41 cellular contexts compared by ENCODE assay signal in the genomic region with DNA sequence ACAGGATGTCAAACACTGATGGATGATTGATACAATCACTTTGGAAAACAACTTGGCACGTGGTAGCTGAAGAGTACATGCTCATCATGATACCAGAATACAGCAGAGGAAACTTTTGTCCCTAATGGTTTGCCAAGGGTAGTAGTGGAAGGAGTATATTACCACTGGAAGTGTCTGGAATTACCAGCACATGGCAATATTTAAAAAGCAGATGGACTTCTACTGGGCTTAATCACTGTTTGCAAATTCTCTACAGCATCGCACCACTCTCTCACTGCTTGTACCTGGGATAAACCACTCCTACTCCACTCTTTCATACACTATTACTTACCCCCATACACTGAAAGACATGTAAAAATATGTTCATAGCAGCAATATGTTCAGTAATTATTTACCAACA. TPM values are rescaled to one million over a fixed set of nuclear protein-coding genes. Genes with fewer than 3 reads are reported as not detected.
"Had no signal": no experiment of that assay in that cellular context is flagged by ENCODE, and none has a peak within 500 bp of the region (broad histone marks: within the 10 kb centered on the region; RNA-seq: fewer than 3 reads in every experiment).

No MANE protein-coding gene starts in this region.

- H3K36me3 ChIP-seq: breast epithelium, colonic mucosa had no signal

- FAIRE-seq: endometrium, endothelial cell of umbilical vein had no signal

- DNase-seq: activated B cell treated with CpG ODN at 0.5 μM for 24 hours; activated CD4-positive, alpha-beta T cell treated with anti-CD3 and anti-CD28 coated beads for 48 hours; activated CD4-positive, alpha-beta T cell treated with anti-CD3 and anti-CD28 coated beads, Interleukin-2, amount 50 U/mL, for 1 hour; activated CD4-positive, alpha-beta T cell treated with anti-CD3 and anti-CD28 coated beads, Interleukin-2, amount 50 U/mL, for 48 hours; activated CD8-positive, alpha-beta memory T cell treated with anti-CD3 and anti-CD28 coated beads, Interleukin-2, amount 10 ng/mL, durations not matched to agents 7 days and 5 days; activated CD8-positive, alpha-beta memory T cell treated with anti-CD3 and anti-CD28 coated beads, Interleukin-2, amount 50 U/mL, for 4 hours; activated CD8-positive, alpha-beta T cell treated with anti-CD3 and anti-CD28 coated beads, Interleukin-2, amount 10 ng/mL, durations not matched to agents 7 days and 5 days; activated effector memory CD4-positive, alpha-beta T cell treated with anti-CD3 and anti-CD28 coated beads, Interleukin-2, amount 50 U/mL, for 16 hours; activated naive CD4-positive, alpha-beta T cell treated with anti-CD3 and anti-CD28 coated beads for 36 hours; activated naive CD8-positive, alpha-beta T cell treated with anti-CD3 and anti-CD28 coated beads for 36 hours; activated naive CD8-positive, alpha-beta T cell treated with anti-CD3 and anti-CD28 coated beads, Interleukin-2, amount 50 U/mL, for 24 hours; activated T-cell treated with anti-CD3 and anti-CD28 coated beads, Interleukin-2, amount 50 U/mL, for 1 hour; activated T-cell treated with anti-CD3 and anti-CD28 coated beads, Interleukin-2, amount 50 U/mL, for 48 hours; adrenal gland; amygdala; aorta; central memory CD4-positive, alpha-beta T cell; cerebellar nuclear complex; colonic mucosa; effector CD8-positive, alpha-beta T cell; esophagus squamous epithelium; foreskin melanocyte; glutamatergic neuron; heart left ventricle; T-cell; T1000; WERI-Rb-1 had no signal

- H3K27ac ChIP-seq: adrenal gland, breast epithelium, cardiac muscle cell, colonic mucosa, epithelial cell of prostate, esophagus squamous epithelium, heart left ventricle, WERI-Rb-1 had no signal

- H3K4me3 ChIP-seq: adrenal gland, breast epithelium, cardiac muscle cell, colonic mucosa, esophagus squamous epithelium, heart left ventricle had no signal

- H3K4me3 Mint-ChIP-seq: activated B cell treated with CpG ODN at 0.5 μM for 24 hours; activated CD8-positive, alpha-beta memory T cell treated with anti-CD3 and anti-CD28 coated beads, Interleukin-2, amount 10 ng/mL, durations not matched to agents 7 days and 5 days; activated CD8-positive, alpha-beta T cell treated with anti-CD3 and anti-CD28 coated beads, Interleukin-2, amount 10 ng/mL, durations not matched to agents 7 days and 5 days; activated naive CD4-positive, alpha-beta T cell treated with anti-CD3 and anti-CD28 coated beads for 36 hours; activated naive CD4-positive, alpha-beta T cell treated with anti-CD3 and anti-CD28 coated beads, Interleukin-2, amount 50 U/mL, for 24 hours; activated naive CD8-positive, alpha-beta T cell treated with anti-CD3 and anti-CD28 coated beads for 36 hours; activated naive CD8-positive, alpha-beta T cell treated with anti-CD3 and anti-CD28 coated beads, Interleukin-2, amount 50 U/mL, for 24 hours; activated T-helper 1 cell treated with anti-CD3 and anti-CD28 coated beads, Interleukin-12 subunit alpha, Interleukin-12 subunit beta, Interleukin-2, Interleukin-4 antibody, amounts not matched to agents 30 ng/mL and 10 ng/mL and 1 ng/mL, durations not matched to agents 14 hours and 24 hours and 36 hours; brain; T-cell; T-helper 1 cell treated with Interleukin-12 subunit alpha and Interleukin-12 subunit beta and Interleukin-4 antibody, amounts not matched to agents 30 μg/mL and 1 μg/mL, for 36 hours; T-helper 2 cell treated with Interferon-gamma antibody and Interleukin-4, amounts not matched to agents 5 μg/mL and 100 μg/mL, for 36 hours had no signal

- H3K4me1 Mint-ChIP-seq: activated B cell treated with CpG ODN at 0.5 μM for 24 hours; activated naive CD8-positive, alpha-beta T cell treated with anti-CD3 and anti-CD28 coated beads for 36 hours; activated naive CD8-positive, alpha-beta T cell treated with anti-CD3 and anti-CD28 coated beads, Interleukin-2, amount 50 U/mL, for 24 hours; brain; T-cell had no signal

- H3K27me3 Mint-ChIP-seq: activated B cell treated with CpG ODN at 0.5 μM for 24 hours; activated CD8-positive, alpha-beta memory T cell treated with anti-CD3 and anti-CD28 coated beads, Interleukin-2, amount 10 ng/mL, durations not matched to agents 7 days and 5 days; activated naive CD4-positive, alpha-beta T cell treated with anti-CD3 and anti-CD28 coated beads, Interleukin-2, amount 50 U/mL, for 24 hours; activated naive CD8-positive, alpha-beta T cell treated with anti-CD3 and anti-CD28 coated beads for 36 hours; activated naive CD8-positive, alpha-beta T cell treated with anti-CD3 and anti-CD28 coated beads, Interleukin-2, amount 50 U/mL, for 24 hours; brain; T-cell had no signal

- H3K9me3 ChIP-seq: adrenal gland, breast epithelium, colonic mucosa, esophagus squamous epithelium, heart left ventricle had no signal

- H3K9me3 Mint-ChIP-seq: activated B cell treated with CpG ODN at 0.5 μM for 24 hours; activated naive CD4-positive, alpha-beta T cell treated with anti-CD3 and anti-CD28 coated beads for 36 hours; activated naive CD4-positive, alpha-beta T cell treated with anti-CD3 and anti-CD28 coated beads, Interleukin-2, amount 50 U/mL, for 24 hours; activated naive CD8-positive, alpha-beta T cell treated with anti-CD3 and anti-CD28 coated beads for 36 hours; activated naive CD8-positive, alpha-beta T cell treated with anti-CD3 and anti-CD28 coated beads, Interleukin-2, amount 50 U/mL, for 24 hours; activated T-helper 1 cell treated with anti-CD3 and anti-CD28 coated beads, Interleukin-12 subunit alpha, Interleukin-12 subunit beta, Interleukin-2, Interleukin-4 antibody, amounts not matched to agents 30 ng/mL and 10 ng/mL and 1 ng/mL, durations not matched to agents 14 hours and 24 hours and 36 hours; activated T-helper 2 cell treated with anti-CD3 and anti-CD28 coated beads, Interferon-gamma antibody, Interleukin-2, Interleukin-4, amounts not matched to agents 10 μg/mL and 5 μg/mL and 100 μg/mL, durations not matched to agents 14 hours and 24 hours and 36 hours; T-cell; T-helper 1 cell treated with Interleukin-12 subunit alpha and Interleukin-12 subunit beta and Interleukin-4 antibody, amounts not matched to agents 30 μg/mL and 1 μg/mL, for 36 hours; T-helper 2 cell treated with Interferon-gamma antibody and Interleukin-4, amounts not matched to agents 5 μg/mL and 100 μg/mL, for 36 hours had no signal

- ATAC-seq: activated CD4-positive, CD25-positive, alpha-beta regulatory T cell treated with anti-CD3 and anti-CD28 coated beads, Interleukin-2, amount 50 U/mL, for 24 hours; activated CD8-positive, alpha-beta memory T cell treated with anti-CD3 and anti-CD28 coated beads, Interleukin-2, amount 10 ng/mL, durations not matched to agents 7 days and 5 days; activated CD8-positive, alpha-beta T cell treated with anti-CD3 and anti-CD28 coated beads, Interleukin-2, amount 10 ng/mL, durations not matched to agents 7 days and 5 days; activated naive CD8-positive, alpha-beta T cell treated with anti-CD3 and anti-CD28 coated beads, Interleukin-2, amount 50 U/mL, for 24 hours; heart left ventricle; T-cell had no signal

- H3K4me1 ChIP-seq: breast epithelium, colonic mucosa, esophagus squamous epithelium had no signal

- H3K27me3 ChIP-seq: adrenal gland, breast epithelium, cardiac muscle cell, colonic mucosa, esophagus squamous epithelium, heart left ventricle had no signal

- H3K27ac Mint-ChIP-seq: activated B cell treated with CpG ODN at 0.5 μM for 24 hours; activated CD8-positive, alpha-beta memory T cell treated with anti-CD3 and anti-CD28 coated beads, Interleukin-2, amount 10 ng/mL, durations not matched to agents 7 days and 5 days; activated CD8-positive, alpha-beta T cell treated with anti-CD3 and anti-CD28 coated beads, Interleukin-2, amount 10 ng/mL, durations not matched to agents 7 days and 5 days; activated naive CD4-positive, alpha-beta T cell treated with anti-CD3 and anti-CD28 coated beads for 36 hours; activated naive CD4-positive, alpha-beta T cell treated with anti-CD3 and anti-CD28 coated beads, Interleukin-2, amount 50 U/mL, for 24 hours; activated naive CD8-positive, alpha-beta T cell treated with anti-CD3 and anti-CD28 coated beads for 36 hours; activated naive CD8-positive, alpha-beta T cell treated with anti-CD3 and anti-CD28 coated beads, Interleukin-2, amount 50 U/mL, for 24 hours; activated T-helper 1 cell treated with anti-CD3 and anti-CD28 coated beads, Interleukin-12 subunit alpha, Interleukin-12 subunit beta, Interleukin-2, Interleukin-4 antibody, amounts not matched to agents 30 ng/mL and 10 ng/mL and 1 ng/mL, durations not matched to agents 14 hours and 24 hours and 36 hours; activated T-helper 2 cell treated with anti-CD3 and anti-CD28 coated beads, Interferon-gamma antibody, Interleukin-2, Interleukin-4, amounts not matched to agents 10 μg/mL and 5 μg/mL and 100 μg/mL, durations not matched to agents 14 hours and 24 hours and 36 hours; brain; T-cell; T-helper 1 cell treated with Interleukin-12 subunit alpha and Interleukin-12 subunit beta and Interleukin-4 antibody, amounts not matched to agents 30 μg/mL and 1 μg/mL, for 36 hours; T-helper 2 cell treated with Interferon-gamma antibody and Interleukin-4, amounts not matched to agents 5 μg/mL and 100 μg/mL, for 36 hours had no signal

RNA-seq across cellular contexts. Expression of gene GP5, which starts 19.6 kb away (rescaled TPM):
- total RNA-seq: fibroblast of villous mesenchyme had no signal
- polyA plus RNA-seq: adrenal gland, cardiac muscle cell had no signal

RNA-seq across cellular contexts. Expression of gene LRRC15, which starts 49.1 kb away (rescaled TPM):
- total RNA-seq: activated B cell treated with CpG ODN at 0.5 μM for 24 hours; activated CD8-positive, alpha-beta memory T cell treated with anti-CD3 and anti-CD28 coated beads for 36 hours; activated CD8-positive, alpha-beta memory T cell treated with anti-CD3 and anti-CD28 coated beads, Interleukin-2, amount 10 ng/mL, durations not matched to agents 7 days and 5 days; activated CD8-positive, alpha-beta T cell treated with anti-CD3 and anti-CD28 coated beads, Interleukin-2, amount 10 ng/mL, durations not matched to agents 7 days and 5 days; activated naive CD4-positive, alpha-beta T cell treated with anti-CD3 and anti-CD28 coated beads for 36 hours; activated naive CD8-positive, alpha-beta T cell treated with anti-CD3 and anti-CD28 coated beads for 36 hours; activated T-helper 1 cell treated with anti-CD3 and anti-CD28 coated beads, Interleukin-12 subunit alpha, Interleukin-12 subunit beta, Interleukin-2, Interleukin-4 antibody, amounts not matched to agents 30 ng/mL and 10 ng/mL and 1 ng/mL, durations not matched to agents 14 hours and 24 hours and 36 hours; activated T-helper 2 cell treated with anti-CD3 and anti-CD28 coated beads, Interferon-gamma antibody, Interleukin-2, Interleukin-4, amounts not matched to agents 10 μg/mL and 5 μg/mL and 100 μg/mL, durations not matched to agents 14 hours and 24 hours and 36 hours; endothelial cell of umbilical vein; T-cell had no signal
- polyA plus RNA-seq: aorta, cardiac muscle cell, endothelial cell of umbilical vein had no signal
